8 cellular contexts compared by ENCODE assay signal in genomic region chr2:96856776-96857673, GRCh38. TPM values are rescaled to one million over a fixed set of nuclear protein-coding genes. Genes with fewer than 3 reads are reported as not detected.
DNase-seq lines count a peak whose midpoint lies in the region; ATAC-seq and TF ChIP-seq lines count a peak whose summit lies in the region.

No MANE protein-coding gene starts in this region.

- H3K79me1 ChIP-seq in trophoblast cell (ENCODE audit: low read length), result peaks cover 6% of the 10 kb centered on the region

- no peaks in the 10 kb centered on the region for H3K9me3 ChIP-seq in CD8-positive, alpha-beta T cell (ENCODE audit: low read length)
- no peaks in the 10 kb centered on the region for H3K9me3 ChIP-seq in trophoblast cell (ENCODE audit: insufficient read depth, low read depth, low read length)

- H3K27me3 ChIP-seq in CD8-positive, alpha-beta T cell (ENCODE audit: insufficient read depth, low read length), result no peaks in the 10 kb centered on the region
- no peaks in the 10 kb centered on the region for H3K27me3 ChIP-seq in trophoblast cell (ENCODE audit: insufficient read depth, low read length)

- ATAC-seq in CD8-positive, alpha-beta T cell, result no peak
- peak; percentile 21 for ATAC-seq in GM21390 (IDR thresholded peaks at IDR 0.05; ENCODE audit: unreplicated experiment)
- no peak for ATAC-seq in activated T-cell treated with anti-CD3 and anti-CD28 coated beads, Interleukin-2, amount 50 U/mL, for 72 hours (replicated peaks in 1 of 2)
- ATAC-seq in GM19463 (IDR thresholded peaks at IDR 0.05; ENCODE audit: unreplicated experiment), result no peak

- WGBS in trophoblast cell (ENCODE audit: extremely low coverage, insufficient coverage, insufficient read length), result no CpG with 5 or more reads among the region's 29 CpGs

- H3K79me2 ChIP-seq in trophoblast cell (ENCODE audit: control insufficient read depth, insufficient read depth, low read length, poor library complexity), result peaks cover 5% of the 10 kb centered on the region

- peak overlapping the region; percentile 83 for H4K8ac ChIP-seq in trophoblast cell (ENCODE audit: low read depth, low read length)

- peak overlapping the region; percentile 62 for H3K14ac ChIP-seq in trophoblast cell (ENCODE audit: low read length)

- DNase-seq in CD8-positive, alpha-beta T cell, result peak in 4 of 7 experiments; percentile 37 to 72 (median 44)
- peak; percentile 75 for DNase-seq in NCI-H146 (lab: John Stamatoyannopoulos, UW)
- peak; percentile 28 to 29 for DNase-seq in activated T-cell treated with anti-CD3 and anti-CD28 coated beads, Interleukin-2, amount 50 U/mL, for 72 hours
- DNase-seq in glomerular visceral epithelial cell (ENCODE audit: extremely low spot score), result peak; percentile 42
- DNase-seq in trophoblast cell, result no peak
- DNase-seq in NCI-H187 treated with DMSO at 0.1 percent for 48 hours (lab: John Stamatoyannopoulos, UW), result no peak

- peak overlapping the region; percentile 23 for H2BK120ac ChIP-seq in trophoblast cell (ENCODE audit: insufficient read depth, low read length, poor library complexity)

- H2AFZ ChIP-seq in trophoblast cell (ENCODE audit: insufficient read depth, low read length, poor library complexity), result peak overlapping the region; percentile 58

- no peak overlapping the region for H2BK12ac ChIP-seq in trophoblast cell (ENCODE audit: low read length)

- intact Hi-C loops in CD8-positive, alpha-beta T cell (cut with DNase I, micrococcal nuclease), result loop anchor here (1.0 to 5.0 kb wide), 5 partner anchors 95 to 240 kb away; partner anchors contain the start of gene CNNM4 (in 2 of the 2)

- H3K4me3 Mint-ChIP-seq in CD8-positive, alpha-beta T cell, result peak overlapping the region; percentile 87
- peak overlapping the region; percentile 86 to 89 for H3K4me3 Mint-ChIP-seq in activated T-cell treated with anti-CD3 and anti-CD28 coated beads, Interleukin-2, amount 50 U/mL, for 72 hours

- peak overlapping the region; percentile 67 for H3K18ac ChIP-seq in trophoblast cell (ENCODE audit: low read length)

- peaks cover 10% of the 10 kb centered on the region for H3K36me3 ChIP-seq in CD8-positive, alpha-beta T cell (ENCODE audit: insufficient read depth, low read length)
- H3K36me3 ChIP-seq in trophoblast cell (ENCODE audit: control insufficient read depth in 1 of 2, insufficient read depth in 2 of 2, low read length in 2 of 2), result peaks cover 29 to 30% of the 10 kb centered on the region in 2 experiments

- peaks cover 32% of the 10 kb centered on the region for H3K4me1 ChIP-seq in CD8-positive, alpha-beta T cell (ENCODE audit: insufficient read depth, low read length)
- peaks cover 8 to 17% of the 10 kb centered on the region in 2 experiments for H3K4me1 ChIP-seq in trophoblast cell (ENCODE audit: control insufficient read depth in 1 of 2, insufficient read depth in 2 of 2, low read length in 2 of 2)

- POLR2A ChIA-PET in CD8-positive, alpha-beta T cell (lab: Charles Lee), result interaction anchor here (0.6 to 4.2 kb wide), 25 partner anchors 9 to 256 kb away, joined by 3 to 42 read pairs (median 4); partner anchors contain the start of genes ANKRD23, ANKRD36, CNNM3 and CNNM4

- peak overlapping the region; percentile 74 for H4K91ac ChIP-seq in trophoblast cell (ENCODE audit: low read depth, low read length)

- peaks cover 43% of the 10 kb centered on the region for H3K36me3 Mint-ChIP-seq in CD8-positive, alpha-beta T cell
- H3K36me3 Mint-ChIP-seq in activated T-cell treated with anti-CD3 and anti-CD28 coated beads, Interleukin-2, amount 50 U/mL, for 72 hours (ENCODE audit: insufficient read depth in 2 of 2), result peaks cover 5 to 8% of the 10 kb centered on the region in 2 donors

- peak overlapping the region; percentile 83 for H3K4me3 ChIP-seq in CD8-positive, alpha-beta T cell (ENCODE audit: low read depth, low read length)
- H3K4me3 ChIP-seq in trophoblast cell (ENCODE audit: low read depth, low read length), result peak overlapping the region; percentile 78

- H2AK5ac ChIP-seq in trophoblast cell (ENCODE audit: low read length), result no peak overlapping the region

- H3K27me3 Mint-ChIP-seq in CD8-positive, alpha-beta T cell (ENCODE audit: low read depth), result no peaks in the 10 kb centered on the region
- H3K27me3 Mint-ChIP-seq in activated T-cell treated with anti-CD3 and anti-CD28 coated beads, Interleukin-2, amount 50 U/mL, for 72 hours (ENCODE audit: low read depth), result no peaks in the 10 kb centered on the region

- H3K4me2 ChIP-seq in trophoblast cell (ENCODE audit: low read length), result peak overlapping the region; percentile 58

- H3K27ac ChIP-seq in CD8-positive, alpha-beta T cell (ENCODE audit: low read depth, low read length), result peak overlapping the region; percentile 65
- peak overlapping the region; percentile 31 for H3K27ac ChIP-seq in trophoblast cell (ENCODE audit: low read depth, low read length)

- peak overlapping the region; percentile 31 for H4K12ac ChIP-seq in trophoblast cell (ENCODE audit: low read depth, low read length)

- H3K4ac ChIP-seq in trophoblast cell (ENCODE audit: low read depth, low read length), result peak overlapping the region; percentile 50

- TF ChIP-seq CTCF in CD8-positive, alpha-beta T cell (IDR thresholded peaks at IDR 0.05), result no peak

- H3K27ac Mint-ChIP-seq in CD8-positive, alpha-beta T cell, result peak overlapping the region; percentile 85
- peak overlapping the region; percentile 64 for H3K27ac Mint-ChIP-seq in activated T-cell treated with anti-CD3 and anti-CD28 coated beads, Interleukin-2, amount 50 U/mL, for 72 hours

- CTCF ChIA-PET in CD8-positive, alpha-beta T cell (lab: Charles Lee), result interaction anchor here (0.6 to 26.7 kb wide), 52 partner anchors 9 to 323 kb away, joined by 3 to 651 read pairs (median 4); partner anchors contain the start of genes ANKRD23, ANKRD36 and CNNM3

- H2BK5ac ChIP-seq in trophoblast cell (ENCODE audit: low read depth, low read length, poor library complexity), result peak overlapping the region; percentile 28

- H3K9me3 Mint-ChIP-seq in CD8-positive, alpha-beta T cell, result no peaks in the 10 kb centered on the region
- H3K9me3 Mint-ChIP-seq in activated T-cell treated with anti-CD3 and anti-CD28 coated beads, Interleukin-2, amount 50 U/mL, for 72 hours, result no peaks in the 10 kb centered on the region

- peak overlapping the region; percentile 40 for H3K9ac ChIP-seq in trophoblast cell (ENCODE audit: low read length)

- H3K4me1 Mint-ChIP-seq in CD8-positive, alpha-beta T cell (ENCODE audit: low read depth), result peaks cover 40% of the 10 kb centered on the region
- H3K4me1 Mint-ChIP-seq in activated T-cell treated with anti-CD3 and anti-CD28 coated beads, Interleukin-2, amount 50 U/mL, for 72 hours (ENCODE audit: low read depth), result peaks cover 45% of the 10 kb centered on the region

- no peak overlapping the region for H3K23ac ChIP-seq in trophoblast cell (ENCODE audit: low read length)

RNA-seq across cellular contexts. Expression of gene ANKRD39, which starts 0.8 kb away (rescaled TPM):
- 10 to 100 TPM; 13.9 to 16.4 TPM for total RNA-seq in CD8-positive, alpha-beta T cell
- total RNA-seq in activated T-cell treated with anti-CD3 and anti-CD28 coated beads, Interleukin-2, amount 50 U/mL, for 72 hours, result 10 to 100 TPM; 16.5 to 17.2 TPM
- 32.8 and 33.4 TPM in 2 replicates for polyA plus RNA-seq in trophoblast cell (2013)

RNA-seq across cellular contexts. Expression of gene SEMA4C, which starts 12.9 kb away (rescaled TPM):
- 10 to 100 TPM; 40.0 to 45.7 TPM for total RNA-seq in CD8-positive, alpha-beta T cell
- 10 to 100 TPM; 16.0 to 22.2 TPM for total RNA-seq in activated T-cell treated with anti-CD3 and anti-CD28 coated beads, Interleukin-2, amount 50 U/mL, for 72 hours
- 157 and 161 TPM in 2 replicates for polyA plus RNA-seq in trophoblast cell (2013)

RNA-seq across cellular contexts. Expression of gene ANKRD23, which starts 13.2 kb away (rescaled TPM):
- total RNA-seq in CD8-positive, alpha-beta T cell, result 1 to 10 TPM; 5.7 to 6.5 TPM
- total RNA-seq in activated T-cell treated with anti-CD3 and anti-CD28 coated beads, Interleukin-2, amount 50 U/mL, for 72 hours, result 1 to 10 TPM; 4.4 to 5.7 TPM
- polyA plus RNA-seq in trophoblast cell (2013), result 4.5 and 4.7 TPM in 2 replicates

RNA-seq across cellular contexts. Expression of gene CNNM3, which starts 41.0 kb away (rescaled TPM):
- total RNA-seq in CD8-positive, alpha-beta T cell, result 10 to 100 TPM; 40.1 to 41.8 TPM
- 10 to 100 TPM; 20.7 to 27.9 TPM for total RNA-seq in activated T-cell treated with anti-CD3 and anti-CD28 coated beads, Interleukin-2, amount 50 U/mL, for 72 hours
- polyA plus RNA-seq in trophoblast cell (2013), result 13.3 and 13.9 TPM in 2 replicates

Comparison
In these comparisons a context has a peak if more than half of its experiments do, and no peak if none do; other contexts are left out.
1. DNase-seq: peak in CD8-positive, alpha-beta T cell (4 of 7), NCI-H146 (single experiment), activated T-cell treated with anti-CD3 and anti-CD28 coated beads, Interleukin-2, amount 50 U/mL, for 72 hours (2 of 2) and glomerular visceral epithelial cell (single experiment); none in trophoblast cell (0 of 2) and NCI-H187 treated with DMSO at 0.1 percent for 48 hours (single experiment).